23 cellular contexts compared by ENCODE assay signal in the genomic region with DNA sequence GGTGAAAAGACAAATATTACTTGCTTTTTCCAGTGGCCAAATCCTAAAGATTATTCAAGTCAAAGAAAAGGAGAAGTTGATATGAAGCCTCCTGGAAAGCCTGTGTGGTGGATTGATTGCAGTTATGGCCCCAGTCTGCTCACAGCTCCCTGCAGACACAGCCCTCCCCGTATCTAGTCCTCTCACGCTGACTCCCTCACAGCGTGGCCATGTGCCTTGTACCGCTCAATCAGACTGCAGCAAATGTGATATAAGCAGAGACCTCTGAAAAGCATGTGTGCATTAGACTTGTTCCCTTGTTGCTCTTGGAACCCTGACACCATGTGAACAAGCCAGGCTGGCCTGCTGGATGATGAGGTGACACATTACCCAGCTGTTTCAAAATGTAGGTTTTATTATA.
A peak's percentile ranks its signal among the peaks of the same experiment; 100 is the strongest.
DNase-seq lines count a peak whose midpoint lies in the region; ATAC-seq and TF ChIP-seq lines count a peak whose summit lies in the region.
"Had no signal": no experiment of that assay in that cellular context is flagged by ENCODE, and none has a peak within 500 bp of the region (broad histone marks: within the 10 kb centered on the region; RNA-seq: fewer than 3 reads in every experiment).

No MANE protein-coding gene starts in this region.

- TF ChIP-seq POLR2A in NB4 (IDR thresholded peaks at IDR 0.05; ENCODE audit: extremely low read depth, insufficient read length) (no peak), gastroesophageal sphincter (IDR thresholded peaks at IDR 0.05) (no peak)

- H3K36me3 ChIP-seq in endodermal cell (ENCODE audit: control insufficient read depth, insufficient read depth, low read length), result no peaks in the 10 kb centered on the region
- no peaks in the 10 kb centered on the region for H3K36me3 ChIP-seq in neuronal stem cell (replicated peaks in 1 of 2; ENCODE audit: control insufficient read depth in 2 of 2, insufficient read depth in 2 of 2, low read length in 2 of 2)
- H3K36me3 ChIP-seq in gastroesophageal sphincter, result peaks cover 0 to 8% of the 10 kb centered on the region in 2 donors
- H3K36me3 ChIP-seq: BE2C, HAP-1 had no signal

- H2BK12ac ChIP-seq in neuronal stem cell (ENCODE audit: low read length), result no peak overlapping the region

- H2BK120ac ChIP-seq in neuronal stem cell (ENCODE audit: low read depth, low read length), result no peak overlapping the region

- H2AK5ac ChIP-seq in neuronal stem cell (ENCODE audit: low read depth, low read length), result no peak overlapping the region

- 88 to 90% methylated on average over 2 to 4 of the region's 4 CpGs for WGBS in endodermal cell (ENCODE audit: insufficient coverage in 1 of 2, insufficient read length in 1 of 2), 2 experiments
- WGBS in neuronal stem cell (ENCODE audit: extremely low coverage in 2 of 2, insufficient read length in 2 of 2, insufficient replicate concordance in 1 of 2), 2 donors, result no CpG with 5 or more reads among the region's 4 CpGs
- 82% methylated on average over 4 of the region's 4 CpGs; no CpG with 5 or more reads in 1 of the 2 donors for WGBS in gastroesophageal sphincter (ENCODE audit: low coverage in 1 of 2), 2 donors

- peaks cover 11% of the 10 kb centered on the region for H3K4me1 Mint-ChIP-seq in endodermal cell
- H3K4me1 Mint-ChIP-seq: CD8-positive, alpha-beta memory T cell had no signal

- H3K27me3 Mint-ChIP-seq in endodermal cell (ENCODE audit: insufficient read depth), result no peaks in the 10 kb centered on the region
- H3K27me3 Mint-ChIP-seq: CD4-positive, CD25-positive, alpha-beta regulatory T cell; CD8-positive, alpha-beta memory T cell had no signal

- no peak for ATAC-seq in GM18511 (IDR thresholded peaks at IDR 0.05; ENCODE audit: unreplicated experiment)
- no peak for ATAC-seq in gastroesophageal sphincter
- no peak for ATAC-seq in HG02798 (IDR thresholded peaks at IDR 0.05; ENCODE audit: poor library complexity, unreplicated experiment)
- ATAC-seq: GM12878, K562 had no signal

- H3K27ac ChIP-seq in endodermal cell (ENCODE audit: low read depth, low read length), result no peak overlapping the region
- no peak overlapping the region for H3K27ac ChIP-seq in neuronal stem cell (replicated peaks; ENCODE audit: low read length)
- no peak overlapping the region for H3K27ac ChIP-seq in gastroesophageal sphincter
- H3K27ac ChIP-seq: GM23248, HL-60 had no signal

- H3K79me1 ChIP-seq in neuronal stem cell (ENCODE audit: low read depth, low read length), result no peaks in the 10 kb centered on the region

- H3K18ac ChIP-seq in neuronal stem cell (ENCODE audit: low read length), result peak overlapping the region; percentile 34

- H3K4ac ChIP-seq in neuronal stem cell (ENCODE audit: low read length), result no peak overlapping the region

- H3K4me2 ChIP-seq in neuronal stem cell (ENCODE audit: insufficient read depth, low read length, poor library complexity, severe bottlenecking), result no peak overlapping the region

- no peak overlapping the region for H3K23ac ChIP-seq in neuronal stem cell (ENCODE audit: low read depth, low read length, poor library complexity)

- TF ChIP-seq CTCF in NB4 (IDR thresholded peaks at IDR 0.05; ENCODE audit: low read depth, low read length) (no peak), endodermal cell (conservative IDR thresholded peaks at IDR 0.05) (no peak), gastroesophageal sphincter (IDR thresholded peaks at IDR 0.05) (no peak)

- H3K4me3 Mint-ChIP-seq in endodermal cell, result no peak overlapping the region
- H3K4me3 Mint-ChIP-seq: CD4-positive, CD25-positive, alpha-beta regulatory T cell; CD8-positive, alpha-beta memory T cell had no signal

- no peak for TF ChIP-seq EP300 in gastroesophageal sphincter (IDR thresholded peaks at IDR 0.05)

- H3K14ac ChIP-seq in neuronal stem cell (ENCODE audit: low read length), result no peak overlapping the region

- peak overlapping the region; percentile 25 for H2AFZ ChIP-seq in neuronal stem cell (ENCODE audit: low read length)
- H2AFZ ChIP-seq: GM23248 had no signal

- no peaks in the 10 kb centered on the region for H3K9me3 Mint-ChIP-seq in endodermal cell

- H3K9me3 ChIP-seq in endodermal cell (ENCODE audit: control insufficient read depth, low read length) (no peaks in the 10 kb centered on the region), neuronal stem cell (replicated peaks in 1 of 2; ENCODE audit: control insufficient read depth in 2 of 2, insufficient read depth in 1 of 2, low read depth in 1 of 2, low read length in 2 of 2) (peaks cover 0 to 2% of the 10 kb centered on the region in 2 donors), gastroesophageal sphincter (no peaks in the 10 kb centered on the region)
- H3K9me3 ChIP-seq: BE2C, HAP-1 had no signal

- no peak overlapping the region for H4K91ac ChIP-seq in neuronal stem cell (ENCODE audit: low read depth, low read length, poor library complexity)

- no peak overlapping the region for H3K27ac Mint-ChIP-seq in endodermal cell
- H3K27ac Mint-ChIP-seq: CD4-positive, CD25-positive, alpha-beta regulatory T cell; CD8-positive, alpha-beta memory T cell had no signal

- H2BK5ac ChIP-seq in neuronal stem cell (ENCODE audit: low read length), result no peak overlapping the region

- DNase-seq in NB4 (ENCODE audit: low read depth) (peak; percentile 23), endodermal cell (peak; percentile 51), neuronal stem cell (ENCODE audit: low spot score) (no peak), NOMO-1 treated with DMSO at 0.1 percent for 48 hours (lab: John Stamatoyannopoulos, UW; ENCODE audit: unreplicated experiment) (no peak)
- DNase-seq: ACHN; BE2C; C1 segment of cervical spinal cord; CD4-positive, CD25-positive, alpha-beta regulatory T cell; CD8-positive, alpha-beta memory T cell; COR-L47; DMS 273 treated with DMSO at 0.1 percent for 48 hours; DMS53; DND-41; EL; GM23248; IMR-90 had no signal

- H3K4me3 ChIP-seq in NB4 (ENCODE audit: low read depth, low read length) (no peak overlapping the region), endodermal cell (ENCODE audit: low read length) (no peak overlapping the region), neuronal stem cell (ENCODE audit: low read length in 2 of 2) (no peak overlapping the region), gastroesophageal sphincter (no peak overlapping the region)
- H3K4me3 ChIP-seq: GM12878, GM23248, HAP-1, K562 had no signal

- no peaks in the 10 kb centered on the region for H3K4me1 ChIP-seq in endodermal cell (ENCODE audit: control insufficient read depth, insufficient read depth, low read length)
- H3K4me1 ChIP-seq in neuronal stem cell (ENCODE audit: control insufficient read depth in 2 of 2, insufficient read depth in 1 of 2, low read depth in 1 of 2, low read length in 2 of 2), result peaks cover 0 to 4% of the 10 kb centered on the region in 2 donors
- no peaks in the 10 kb centered on the region for H3K4me1 ChIP-seq in gastroesophageal sphincter
- H3K4me1 ChIP-seq: BE2C had no signal

- no peak overlapping the region for H4K8ac ChIP-seq in neuronal stem cell (ENCODE audit: low read depth, low read length)

- no peaks in the 10 kb centered on the region for H3K36me3 Mint-ChIP-seq in endodermal cell (ENCODE audit: low read depth)
- H3K36me3 Mint-ChIP-seq: CD4-positive, CD25-positive, alpha-beta regulatory T cell; CD8-positive, alpha-beta memory T cell had no signal

- no peak overlapping the region for H2BK15ac ChIP-seq in neuronal stem cell (ENCODE audit: low read length)

- no peak overlapping the region for H3K9ac ChIP-seq in endodermal cell (ENCODE audit: extremely low read depth, low read length, poor library complexity, severe bottlenecking)
- no peak overlapping the region for H3K9ac ChIP-seq in neuronal stem cell (ENCODE audit: low read depth, low read length, poor library complexity)
- H3K9ac ChIP-seq: GM23248 had no signal

- H3K27me3 ChIP-seq in endodermal cell (ENCODE audit: control insufficient read depth, insufficient read depth, low read length, poor library complexity, severe bottlenecking), result no peaks in the 10 kb centered on the region
- H3K27me3 ChIP-seq in neuronal stem cell (ENCODE audit: control insufficient read depth in 3 of 3, insufficient read depth in 3 of 3, low read depth in 1 of 3, low read length in 3 of 3), result no peaks in the 10 kb centered on the region
- no peaks in the 10 kb centered on the region for H3K27me3 ChIP-seq in gastroesophageal sphincter
- H3K27me3 ChIP-seq: BE2C had no signal

Comparison
In these comparisons a context has a peak if more than half of its experiments do, and no peak if none do; other contexts are left out.
1. DNase-seq: peak in NB4 (single experiment) and endodermal cell (single experiment); none in neuronal stem cell (single experiment) and NOMO-1 treated with DMSO at 0.1 percent for 48 hours (single experiment).